1 cellular context compared by ENCODE assay signal in the genomic region with DNA sequence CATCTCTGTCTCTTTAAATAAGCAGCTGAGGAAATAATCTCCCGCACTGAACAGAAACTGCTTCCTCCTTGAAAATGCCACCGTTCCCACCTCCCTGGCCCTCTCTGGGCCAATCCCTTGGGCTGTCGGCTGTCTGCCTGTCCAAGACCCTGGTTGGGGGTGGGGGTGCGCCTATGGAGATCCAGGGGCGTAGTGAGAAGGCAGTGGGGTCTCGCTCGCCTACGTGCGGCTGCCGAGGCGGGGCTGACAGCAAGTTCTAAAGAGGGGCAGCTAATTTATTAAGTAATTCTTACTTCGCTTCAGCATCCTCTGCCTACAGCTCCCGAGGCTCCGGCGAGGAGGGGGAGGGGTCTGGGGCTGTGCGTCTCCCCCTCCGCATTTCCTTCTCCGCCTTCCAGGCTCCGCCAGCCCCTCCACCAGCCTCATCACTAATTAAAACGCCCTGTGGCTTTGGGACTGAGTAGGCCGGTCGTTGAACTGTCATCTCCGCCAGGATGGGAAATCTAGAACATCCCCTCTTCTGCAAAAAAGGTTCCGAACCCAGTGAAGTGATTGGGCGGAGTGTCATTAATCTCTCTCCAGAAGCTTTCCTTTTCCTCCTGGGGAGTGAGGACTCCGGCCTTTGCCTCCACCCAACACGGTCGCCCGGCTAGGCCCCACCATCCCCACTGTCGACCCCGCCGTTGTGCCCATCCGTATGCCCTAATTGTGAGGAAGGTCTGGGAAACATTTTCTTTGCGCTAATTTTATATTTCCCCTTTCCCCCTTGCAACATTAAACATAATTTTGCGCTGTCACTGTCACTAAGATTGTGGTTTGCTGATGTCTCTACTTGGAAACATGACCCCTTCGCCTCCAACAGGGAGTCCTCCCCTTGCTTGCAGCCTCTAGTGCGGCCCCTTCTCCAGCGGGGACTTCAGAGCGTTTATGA.
A peak's percentile ranks its signal among the peaks of the same experiment; 100 is the strongest.
TF ChIP-seq lines count a peak whose summit lies in the region.

No MANE protein-coding gene starts in this region.

TF ChIP-seq in K562, 482 proteins besides CTCF, POLR2A, EP300 and RAD21 (continued from another document and continues in another):
- TF ChIP-seq, protein P1, sequence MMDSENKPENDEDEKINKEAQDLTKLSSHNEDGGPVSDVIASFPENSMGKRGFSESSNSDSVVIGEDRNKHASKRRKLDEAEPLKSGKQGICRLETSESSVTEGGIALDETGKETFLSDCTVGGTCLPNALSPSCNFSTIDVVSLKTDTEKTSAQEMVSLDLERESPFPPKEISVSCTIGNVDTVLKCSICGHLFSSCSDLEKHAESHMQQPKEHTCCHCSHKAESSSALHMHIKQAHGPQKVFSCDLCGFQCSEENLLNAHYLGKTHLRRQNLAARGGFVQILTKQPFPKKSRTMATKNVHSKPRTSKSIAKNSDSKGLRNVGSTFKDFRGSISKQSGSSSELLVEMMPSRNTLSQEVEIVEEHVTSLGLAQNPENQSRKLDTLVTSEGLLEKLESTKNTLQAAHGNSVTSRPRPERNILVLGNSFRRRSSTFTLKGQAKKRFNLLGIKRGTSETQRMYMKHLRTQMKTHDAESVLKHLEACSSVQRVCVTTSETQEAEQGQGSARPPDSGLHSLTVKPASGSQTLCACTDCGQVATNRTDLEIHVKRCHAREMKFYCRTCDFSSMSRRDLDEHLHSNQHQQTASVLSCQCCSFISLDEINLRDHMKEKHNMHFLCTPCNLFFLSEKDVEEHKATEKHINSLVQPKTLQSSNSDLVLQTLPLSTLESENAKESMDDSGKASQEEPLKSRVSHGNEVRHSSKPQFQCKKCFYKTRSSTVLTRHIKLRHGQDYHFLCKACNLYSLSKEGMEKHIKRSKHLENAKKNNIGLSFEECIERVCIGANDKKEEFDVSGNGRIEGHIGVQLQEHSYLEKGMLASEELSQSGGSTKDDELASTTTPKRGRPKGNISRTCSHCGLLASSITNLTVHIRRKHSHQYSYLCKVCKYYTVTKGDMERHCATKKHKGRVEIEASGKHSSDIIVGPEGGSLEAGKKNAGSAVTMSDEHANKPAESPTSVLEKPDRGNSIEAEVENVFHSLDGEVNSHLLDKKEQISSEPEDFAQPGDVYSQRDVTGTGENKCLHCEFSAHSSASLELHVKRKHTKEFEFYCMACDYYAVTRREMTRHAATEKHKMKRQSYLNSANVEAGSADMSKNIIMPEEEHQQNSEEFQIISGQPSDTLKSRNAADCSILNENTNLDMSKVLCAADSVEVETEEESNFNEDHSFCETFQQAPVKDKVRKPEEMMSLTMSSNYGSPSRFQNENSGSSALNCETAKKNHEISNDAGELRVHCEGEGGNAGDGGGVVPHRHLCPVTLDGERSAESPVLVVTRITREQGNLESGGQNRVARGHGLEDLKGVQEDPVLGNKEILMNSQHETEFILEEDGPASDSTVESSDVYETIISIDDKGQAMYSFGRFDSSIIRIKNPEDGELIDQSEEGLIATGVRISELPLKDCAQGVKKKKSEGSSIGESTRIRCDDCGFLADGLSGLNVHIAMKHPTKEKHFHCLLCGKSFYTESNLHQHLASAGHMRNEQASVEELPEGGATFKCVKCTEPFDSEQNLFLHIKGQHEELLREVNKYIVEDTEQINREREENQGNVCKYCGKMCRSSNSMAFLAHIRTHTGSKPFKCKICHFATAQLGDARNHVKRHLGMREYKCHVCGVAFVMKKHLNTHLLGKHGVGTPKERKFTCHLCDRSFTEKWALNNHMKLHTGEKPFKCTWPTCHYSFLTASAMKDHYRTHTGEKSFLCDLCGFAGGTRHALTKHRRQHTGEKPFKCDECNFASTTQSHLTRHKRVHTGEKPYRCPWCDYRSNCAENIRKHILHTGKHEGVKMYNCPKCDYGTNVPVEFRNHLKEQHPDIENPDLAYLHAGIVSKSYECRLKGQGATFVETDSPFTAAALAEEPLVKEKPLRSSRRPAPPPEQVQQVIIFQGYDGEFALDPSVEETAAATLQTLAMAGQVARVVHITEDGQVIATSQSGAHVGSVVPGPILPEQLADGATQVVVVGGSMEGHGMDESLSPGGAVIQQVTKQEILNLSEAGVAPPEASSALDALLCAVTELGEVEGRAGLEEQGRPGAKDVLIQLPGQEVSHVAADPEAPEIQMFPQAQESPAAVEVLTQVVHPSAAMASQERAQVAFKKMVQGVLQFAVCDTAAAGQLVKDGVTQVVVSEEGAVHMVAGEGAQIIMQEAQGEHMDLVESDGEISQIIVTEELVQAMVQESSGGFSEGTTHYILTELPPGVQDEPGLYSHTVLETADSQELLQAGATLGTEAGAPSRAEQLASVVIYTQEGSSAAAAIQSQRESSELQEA (IDR thresholded peaks at IDR 0.05; ENCODE audit: low read depth): no peak
- TF ChIP-seq RBFOX2 (IDR thresholded peaks at IDR 0.05; ENCODE audit: low read depth, low read length): peak; percentile 33; the same call in 1 of the 2 replicates
- TF ChIP-seq, protein P2, sequence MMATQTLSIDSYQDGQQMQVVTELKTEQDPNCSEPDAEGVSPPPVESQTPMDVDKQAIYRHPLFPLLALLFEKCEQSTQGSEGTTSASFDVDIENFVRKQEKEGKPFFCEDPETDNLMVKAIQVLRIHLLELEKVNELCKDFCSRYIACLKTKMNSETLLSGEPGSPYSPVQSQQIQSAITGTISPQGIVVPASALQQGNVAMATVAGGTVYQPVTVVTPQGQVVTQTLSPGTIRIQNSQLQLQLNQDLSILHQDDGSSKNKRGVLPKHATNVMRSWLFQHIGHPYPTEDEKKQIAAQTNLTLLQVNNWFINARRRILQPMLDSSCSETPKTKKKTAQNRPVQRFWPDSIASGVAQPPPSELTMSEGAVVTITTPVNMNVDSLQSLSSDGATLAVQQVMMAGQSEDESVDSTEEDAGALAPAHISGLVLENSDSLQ (IDR thresholded peaks at IDR 0.05): peak; percentile 27
- TF ChIP-seq HDAC6 (IDR thresholded peaks at IDR 0.05; ENCODE audit: low read depth, low read length): no peak
- TF ChIP-seq RBBP5 (IDR thresholded peaks at IDR 0.05; ENCODE audit: borderline replicate concordance, insufficient read depth, low read length, poor library complexity, severe bottlenecking): peak; percentile 51
- TF ChIP-seq GATAD2A (IDR thresholded peaks at IDR 0.05): no peak
- peak; percentile 81 for TF ChIP-seq ZFP36 (IDR thresholded peaks at IDR 0.05; ENCODE audit: low read depth, low read length, partially characterized antibody)
- TF ChIP-seq SRSF9 (IDR thresholded peaks at IDR 0.05; ENCODE audit: borderline replicate concordance, low read depth, low read length): no peak
- no peak for TF ChIP-seq SMARCE1 (IDR thresholded peaks at IDR 0.05)
- TF ChIP-seq FOXA1 (IDR thresholded peaks at IDR 0.05; ENCODE audit: borderline replicate concordance): no peak
- no peak for TF ChIP-seq ZKSCAN1 (IDR thresholded peaks at IDR 0.05; ENCODE audit: low read depth, low read length)
- TF ChIP-seq ZC3H8 (IDR thresholded peaks at IDR 0.05): no peak
- TF ChIP-seq, protein P3, sequence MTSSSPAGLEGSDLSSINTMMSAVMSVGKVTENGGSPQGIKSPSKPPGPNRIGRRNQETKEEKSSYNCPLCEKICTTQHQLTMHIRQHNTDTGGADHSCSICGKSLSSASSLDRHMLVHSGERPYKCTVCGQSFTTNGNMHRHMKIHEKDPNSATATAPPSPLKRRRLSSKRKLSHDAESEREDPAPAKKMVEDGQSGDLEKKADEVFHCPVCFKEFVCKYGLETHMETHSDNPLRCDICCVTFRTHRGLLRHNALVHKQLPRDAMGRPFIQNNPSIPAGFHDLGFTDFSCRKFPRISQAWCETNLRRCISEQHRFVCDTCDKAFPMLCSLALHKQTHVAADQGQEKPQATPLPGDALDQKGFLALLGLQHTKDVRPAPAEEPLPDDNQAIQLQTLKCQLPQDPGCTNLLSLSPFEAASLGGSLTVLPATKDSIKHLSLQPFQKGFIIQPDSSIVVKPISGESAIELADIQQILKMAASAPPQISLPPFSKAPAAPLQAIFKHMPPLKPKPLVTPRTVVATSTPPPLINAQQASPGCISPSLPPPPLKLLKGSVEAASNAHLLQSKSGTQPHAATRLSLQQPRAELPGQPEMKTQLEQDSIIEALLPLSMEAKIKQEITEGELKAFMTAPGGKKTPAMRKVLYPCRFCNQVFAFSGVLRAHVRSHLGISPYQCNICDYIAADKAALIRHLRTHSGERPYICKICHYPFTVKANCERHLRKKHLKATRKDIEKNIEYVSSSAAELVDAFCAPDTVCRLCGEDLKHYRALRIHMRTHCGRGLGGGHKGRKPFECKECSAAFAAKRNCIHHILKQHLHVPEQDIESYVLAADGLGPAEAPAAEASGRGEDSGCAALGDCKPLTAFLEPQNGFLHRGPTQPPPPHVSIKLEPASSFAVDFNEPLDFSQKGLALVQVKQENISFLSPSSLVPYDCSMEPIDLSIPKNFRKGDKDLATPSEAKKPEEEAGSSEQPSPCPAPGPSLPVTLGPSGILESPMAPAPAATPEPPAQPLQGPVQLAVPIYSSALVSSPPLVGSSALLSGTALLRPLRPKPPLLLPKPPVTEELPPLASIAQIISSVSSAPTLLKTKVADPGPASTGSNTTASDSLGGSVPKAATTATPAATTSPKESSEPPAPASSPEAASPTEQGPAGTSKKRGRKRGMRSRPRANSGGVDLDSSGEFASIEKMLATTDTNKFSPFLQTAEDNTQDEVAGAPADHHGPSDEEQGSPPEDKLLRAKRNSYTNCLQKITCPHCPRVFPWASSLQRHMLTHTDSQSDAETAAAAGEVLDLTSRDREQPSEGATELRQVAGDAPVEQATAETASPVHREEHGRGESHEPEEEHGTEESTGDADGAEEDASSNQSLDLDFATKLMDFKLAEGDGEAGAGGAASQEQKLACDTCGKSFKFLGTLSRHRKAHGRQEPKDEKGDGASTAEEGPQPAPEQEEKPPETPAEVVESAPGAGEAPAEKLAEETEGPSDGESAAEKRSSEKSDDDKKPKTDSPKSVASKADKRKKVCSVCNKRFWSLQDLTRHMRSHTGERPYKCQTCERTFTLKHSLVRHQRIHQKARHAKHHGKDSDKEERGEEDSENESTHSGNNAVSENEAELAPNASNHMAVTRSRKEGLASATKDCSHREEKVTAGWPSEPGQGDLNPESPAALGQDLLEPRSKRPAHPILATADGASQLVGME (CRISPR knock-in tag; IDR thresholded peaks at IDR 0.05): no peak
- no peak for TF ChIP-seq CREBBP (IDR thresholded peaks at IDR 0.05; ENCODE audit: low read depth, low read length)
- TF ChIP-seq, protein P4, sequence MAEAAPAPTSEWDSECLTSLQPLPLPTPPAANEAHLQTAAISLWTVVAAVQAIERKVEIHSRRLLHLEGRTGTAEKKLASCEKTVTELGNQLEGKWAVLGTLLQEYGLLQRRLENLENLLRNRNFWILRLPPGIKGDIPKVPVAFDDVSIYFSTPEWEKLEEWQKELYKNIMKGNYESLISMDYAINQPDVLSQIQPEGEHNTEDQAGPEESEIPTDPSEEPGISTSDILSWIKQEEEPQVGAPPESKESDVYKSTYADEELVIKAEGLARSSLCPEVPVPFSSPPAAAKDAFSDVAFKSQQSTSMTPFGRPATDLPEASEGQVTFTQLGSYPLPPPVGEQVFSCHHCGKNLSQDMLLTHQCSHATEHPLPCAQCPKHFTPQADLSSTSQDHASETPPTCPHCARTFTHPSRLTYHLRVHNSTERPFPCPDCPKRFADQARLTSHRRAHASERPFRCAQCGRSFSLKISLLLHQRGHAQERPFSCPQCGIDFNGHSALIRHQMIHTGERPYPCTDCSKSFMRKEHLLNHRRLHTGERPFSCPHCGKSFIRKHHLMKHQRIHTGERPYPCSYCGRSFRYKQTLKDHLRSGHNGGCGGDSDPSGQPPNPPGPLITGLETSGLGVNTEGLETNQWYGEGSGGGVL (CRISPR knock-in tag; IDR thresholded peaks at IDR 0.05): no peak
- no peak for TF ChIP-seq CAMTA2 (CRISPR knock-in tag; conservative IDR thresholded peaks at IDR 0.05)
- no peak for TF ChIP-seq HDAC3 (IDR thresholded peaks at IDR 0.05; ENCODE audit: borderline replicate concordance, partially characterized antibody)
- peak; percentile 21; the same call in 1 of the 2 replicates for TF ChIP-seq ZFX (CRISPR knock-in tag; IDR thresholded peaks at IDR 0.05)
- TF ChIP-seq ZEB2 (IDR thresholded peaks at IDR 0.05): no peak
- TF ChIP-seq TSHZ1 (CRISPR knock-in tag; IDR thresholded peaks at IDR 0.05): no peak
- TF ChIP-seq SIX5 (IDR thresholded peaks at IDR 0.05; ENCODE audit: borderline replicate concordance in 1 of 2, insufficient read depth in 1 of 2, low read depth in 1 of 2, low read length in 2 of 2): no peak
- no peak for TF ChIP-seq NRF1 (conservative IDR thresholded peaks at IDR 0.05 in 1 of 2, IDR thresholded peaks at IDR 0.05 in 1 of 2)
- no peak for TF ChIP-seq NUFIP1 (IDR thresholded peaks at IDR 0.05; ENCODE audit: partially characterized antibody)
- no peak for TF ChIP-seq ZNF124 (CRISPR knock-in tag; IDR thresholded peaks at IDR 0.05)
- TF ChIP-seq, protein P5, sequence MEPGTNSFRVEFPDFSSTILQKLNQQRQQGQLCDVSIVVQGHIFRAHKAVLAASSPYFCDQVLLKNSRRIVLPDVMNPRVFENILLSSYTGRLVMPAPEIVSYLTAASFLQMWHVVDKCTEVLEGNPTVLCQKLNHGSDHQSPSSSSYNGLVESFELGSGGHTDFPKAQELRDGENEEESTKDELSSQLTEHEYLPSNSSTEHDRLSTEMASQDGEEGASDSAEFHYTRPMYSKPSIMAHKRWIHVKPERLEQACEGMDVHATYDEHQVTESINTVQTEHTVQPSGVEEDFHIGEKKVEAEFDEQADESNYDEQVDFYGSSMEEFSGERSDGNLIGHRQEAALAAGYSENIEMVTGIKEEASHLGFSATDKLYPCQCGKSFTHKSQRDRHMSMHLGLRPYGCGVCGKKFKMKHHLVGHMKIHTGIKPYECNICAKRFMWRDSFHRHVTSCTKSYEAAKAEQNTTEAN (CRISPR knock-in tag; IDR thresholded peaks at IDR 0.05): no peak
